1 cellular context compared by ENCODE assay signal in genomic region chr2:46481541-46482193, GRCh38.
TF ChIP-seq lines count a peak whose summit lies in the region.

No MANE protein-coding gene starts in this region.

TF ChIP-seq in K562, 482 proteins besides CTCF, POLR2A, EP300 and RAD21 (continued from another document):
- peak; percentile 70; the same call in 1 of the 2 replicates for TF ChIP-seq JUND (IDR thresholded peaks at IDR 0.05; ENCODE audit: borderline replicate concordance, low read depth, low read length)
- peak; percentile 68; the same call in 1 of the 3 replicates for TF ChIP-seq JUND (tag; IDR thresholded peaks at IDR 0.05; ENCODE audit: borderline replicate concordance, low read depth, low read length)
- no peak for TF ChIP-seq CREBBP (IDR thresholded peaks at IDR 0.05; ENCODE audit: low read depth, low read length)
- TF ChIP-seq SMARCA4 (IDR thresholded peaks at IDR 0.05), result peak; percentile 16; the same call in 1 of the 2 replicates
- TF ChIP-seq, protein P1, sequence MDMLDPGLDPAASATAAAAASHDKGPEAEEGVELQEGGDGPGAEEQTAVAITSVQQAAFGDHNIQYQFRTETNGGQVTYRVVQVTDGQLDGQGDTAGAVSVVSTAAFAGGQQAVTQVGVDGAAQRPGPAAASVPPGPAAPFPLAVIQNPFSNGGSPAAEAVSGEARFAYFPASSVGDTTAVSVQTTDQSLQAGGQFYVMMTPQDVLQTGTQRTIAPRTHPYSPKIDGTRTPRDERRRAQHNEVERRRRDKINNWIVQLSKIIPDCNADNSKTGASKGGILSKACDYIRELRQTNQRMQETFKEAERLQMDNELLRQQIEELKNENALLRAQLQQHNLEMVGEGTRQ (CRISPR knock-in tag; IDR thresholded peaks at IDR 0.05), result no peak
- peak; percentile 66; the same call in 1 of the 2 replicates for TF ChIP-seq ATF3 (IDR thresholded peaks at IDR 0.05)
- no peak for TF ChIP-seq ATF3 (CRISPR knock-in tag; conservative IDR thresholded peaks at IDR 0.05)
- no peak for TF ChIP-seq DACH1 (IDR thresholded peaks at IDR 0.05; ENCODE audit: partially characterized antibody)
- peak; percentile 60 for TF ChIP-seq MEIS2 (IDR thresholded peaks at IDR 0.05; ENCODE audit: partially characterized antibody)
- TF ChIP-seq SOX6 (IDR thresholded peaks at IDR 0.05), result peak; percentile 10; the same call in 1 of the 2 replicates
